Comparison of ENCODE assay signal across 29 cellular contexts in the genomic region with DNA sequence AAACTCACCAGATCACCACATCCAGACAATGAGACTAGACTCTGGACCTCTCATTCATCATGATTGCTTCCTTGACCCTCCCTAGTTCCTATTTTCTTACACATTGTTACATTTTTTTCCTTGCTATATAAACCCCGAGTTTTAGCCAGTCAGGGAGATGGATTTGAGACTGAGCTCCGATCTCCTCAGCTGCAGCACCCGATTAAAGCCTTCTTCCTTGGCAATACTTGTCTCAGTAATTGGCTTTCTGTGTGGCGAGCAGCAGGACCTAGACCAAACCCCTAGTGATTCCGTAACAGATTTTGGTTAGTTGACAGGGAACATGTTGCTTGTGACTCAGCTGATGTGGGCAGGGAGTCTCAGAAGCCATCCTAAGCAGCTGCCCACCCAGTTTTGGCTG.
"Had no signal": no experiment of that assay in that cellular context is flagged by ENCODE, and none has a peak within 500 bp of the region (broad histone marks: within the 10 kb centered on the region; RNA-seq: fewer than 3 reads in every experiment).

No MANE protein-coding gene starts in this region.

- H3K27ac Mint-ChIP-seq: immature natural killer cell; memory B cell; mesothelial cell of epicardium; naive B cell; natural killer cell; nephron progenitor cell; neural progenitor cell; stimulated activated naive CD8-positive, alpha-beta T cell treated with anti-CD3 and anti-CD28 coated beads, Interleukin-15, Interleukin-2, amounts not matched to agents 100 ng/mL and 50 ng/mL, for 24 hours had no signal

- DNase-seq: hypothalamus; immature natural killer cell; kidney; left colon; left lung; naive B cell; natural killer cell; nephron progenitor cell; occipital lobe; stimulated activated CD4-positive, alpha-beta T cell treated with anti-CD3 and anti-CD28 coated beads, Interleukin-12 subunit alpha, Interleukin-12 subunit beta, amount 100 ng/mL, for 4 hours; stimulated activated CD4-positive, alpha-beta T cell treated with anti-CD3 and anti-CD28 coated beads, Interleukin-15, amount 100 ng/mL, for 24 hours; stimulated activated CD4-positive, alpha-beta T cell treated with anti-CD3 and anti-CD28 coated beads, Interleukin-2, amount 100 ng/mL, for 24 hours; stimulated activated CD4-positive, alpha-beta T cell treated with anti-CD3 and anti-CD28 coated beads, Interleukin-4, amount 100 ng/mL, for 1 hour; stimulated activated naive CD4-positive, alpha-beta T cell; tibial artery; trophoblast cell; upper lobe of right lung had no signal

- H3K4me3 Mint-ChIP-seq: immature natural killer cell; memory B cell; mesothelial cell of epicardium; naive B cell; natural killer cell; nephron progenitor cell; neural progenitor cell; stimulated activated naive CD8-positive, alpha-beta T cell treated with anti-CD3 and anti-CD28 coated beads, Interleukin-15, Interleukin-2, amounts not matched to agents 100 ng/mL and 50 ng/mL, for 24 hours had no signal

- H3K27me3 ChIP-seq: left lung, neural progenitor cell, neutrophil, right atrium auricular region, suprapubic skin, tibial artery, upper lobe of right lung had no signal

- H3K9me3 ChIP-seq: suprapubic skin, thoracic aorta had no signal

- H3K4me2 ChIP-seq: neural progenitor cell had no signal

- ATAC-seq: left colon, left lung, natural killer cell, sciatic nerve, upper lobe of right lung had no signal

- H3K4me1 ChIP-seq: left lung, neural progenitor cell, parathyroid adenoma, right atrium auricular region, suprapubic skin, tibial artery, upper lobe of right lung had no signal

- H3K27me3 Mint-ChIP-seq: memory B cell; naive B cell; stimulated activated naive CD8-positive, alpha-beta T cell treated with anti-CD3 and anti-CD28 coated beads, Interleukin-15, Interleukin-2, amounts not matched to agents 100 ng/mL and 50 ng/mL, for 24 hours had no signal

- H3K4me1 Mint-ChIP-seq: memory B cell, mesothelial cell of epicardium, nephron progenitor cell, neural progenitor cell had no signal

- H3K27ac ChIP-seq: left lung, neural progenitor cell, neutrophil, parathyroid adenoma, right atrium auricular region, skin epidermis, suprapubic skin, thoracic aorta, tibial artery, upper lobe of right lung had no signal

- H3K9ac ChIP-seq: neural progenitor cell, parathyroid adenoma had no signal

- H2AFZ ChIP-seq: neural progenitor cell, parathyroid adenoma had no signal

- H3K79me2 ChIP-seq: parathyroid adenoma had no signal

- H3K4me3 ChIP-seq: left lung, lung, neural progenitor cell, right atrium auricular region, skin epidermis, suprapubic skin, thoracic aorta, tibial artery, upper lobe of right lung had no signal
